In the genomic region with DNA sequence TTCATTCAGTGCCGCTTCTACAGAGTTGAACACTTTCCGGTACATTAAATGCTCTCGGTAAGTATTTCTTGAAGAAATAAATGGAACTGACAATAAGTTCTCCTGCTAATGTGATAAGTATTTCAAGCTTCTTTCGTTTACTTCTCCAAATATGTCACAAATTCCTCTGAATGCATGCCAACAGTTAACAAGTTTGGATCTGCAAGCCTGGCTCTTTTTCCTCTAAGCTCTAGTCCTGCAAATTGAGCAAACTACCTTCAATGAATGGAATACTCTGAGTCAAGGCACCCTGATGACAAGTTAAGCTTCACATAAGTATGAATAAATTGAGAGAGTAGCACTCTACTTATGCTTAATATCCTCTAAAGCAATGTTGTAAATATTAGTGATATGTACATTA, we compare ENCODE assay signal across 1 cellular context.
TF ChIP-seq lines count a peak whose summit lies in the region.

No MANE protein-coding gene starts in this region.

TF ChIP-seq in H1, 55 proteins besides CTCF, POLR2A, EP300 and RAD21:
- TF ChIP-seq TEAD4 (IDR thresholded peaks at IDR 0.05; ENCODE audit: low read depth, low read length) (no peak), MAFK (IDR thresholded peaks at IDR 0.05; ENCODE audit: low read depth, low read length) (no peak), CEBPB (IDR thresholded peaks at IDR 0.05; ENCODE audit: low read depth, low read length) (no peak), KDM5A (IDR thresholded peaks at IDR 0.05; ENCODE audit: low read length) (no peak), SP2 (IDR thresholded peaks at IDR 0.05; ENCODE audit: low read length) (no peak), EZH2 (IDR thresholded peaks at IDR 0.05; ENCODE audit: low read depth, low read length, severe bottlenecking) (no peak)
TF ChIP-seq in H1: peak in this region for 0.
